23 cellular contexts compared by ENCODE assay signal in genomic region chr7:15862016-15862780, GRCh38.
"Had no signal": no experiment of that assay in that cellular context is flagged by ENCODE, and none has a peak within 500 bp of the region (broad histone marks: within the 10 kb centered on the region; RNA-seq: fewer than 3 reads in every experiment).

No MANE protein-coding gene starts in this region.

- H3K27ac Mint-ChIP-seq: activated B cell treated with CpG ODN at 0.5 μM for 24 hours; activated CD8-positive, alpha-beta T cell treated with anti-CD3 and anti-CD28 coated beads for 36 hours; activated naive CD8-positive, alpha-beta T cell treated with anti-CD3 and anti-CD28 coated beads, Interleukin-2, amount 10 ng/mL, durations not matched to agents 7 days and 5 days; activated T-helper 17 cell treated with anti-CD3 and anti-CD28 coated beads, Interleukin-2, amount 50 U/mL, for 72 hours; effector memory CD8-positive, alpha-beta T cell; natural killer cell treated with Interleukin-12 subunit alpha and Interleukin-12 subunit beta and Interleukin-15 and Interleukin-18, amount 100 ng/mL, for 72 hours; stimulated activated memory B cell treated with anti-CD40 and anti-IgM and Interleukin-4, amounts not matched to agents 10 μg/mL and 1 μg/mL and 100 μg/mL, for 72 hours; T-helper 2 cell treated with Interferon-gamma antibody and Interleukin-4, amounts not matched to agents 5 μg/mL and 100 μg/mL, for 36 hours had no signal

- H3K4me1 Mint-ChIP-seq: activated B cell treated with CpG ODN at 0.5 μM for 24 hours; activated naive CD8-positive, alpha-beta T cell treated with anti-CD3 and anti-CD28 coated beads, Interleukin-2, amount 10 ng/mL, durations not matched to agents 7 days and 5 days; activated T-helper 17 cell treated with anti-CD3 and anti-CD28 coated beads, Interleukin-2, amount 50 U/mL, for 72 hours; stimulated activated memory B cell treated with anti-CD40 and anti-IgM and Interleukin-4, amounts not matched to agents 10 μg/mL and 1 μg/mL and 100 μg/mL, for 72 hours had no signal

- H3K27me3 Mint-ChIP-seq: activated B cell treated with CpG ODN at 0.5 μM for 24 hours; activated CD8-positive, alpha-beta T cell treated with anti-CD3 and anti-CD28 coated beads for 36 hours; activated naive CD8-positive, alpha-beta T cell treated with anti-CD3 and anti-CD28 coated beads, Interleukin-2, amount 10 ng/mL, durations not matched to agents 7 days and 5 days; activated T-helper 17 cell treated with anti-CD3 and anti-CD28 coated beads, Interleukin-2, amount 50 U/mL, for 72 hours; effector memory CD8-positive, alpha-beta T cell; natural killer cell treated with Interleukin-12 subunit alpha and Interleukin-12 subunit beta and Interleukin-15 and Interleukin-18, amount 100 ng/mL, for 72 hours; stimulated activated memory B cell treated with anti-CD40 and anti-IgM and Interleukin-4, amounts not matched to agents 10 μg/mL and 1 μg/mL and 100 μg/mL, for 72 hours had no signal

- H3K36me3 Mint-ChIP-seq: activated naive CD8-positive, alpha-beta T cell treated with anti-CD3 and anti-CD28 coated beads, Interleukin-2, amount 10 ng/mL, durations not matched to agents 7 days and 5 days; natural killer cell treated with Interleukin-12 subunit alpha and Interleukin-12 subunit beta and Interleukin-15 and Interleukin-18, amount 100 ng/mL, for 72 hours; stimulated activated memory B cell treated with anti-CD40 and anti-IgM and Interleukin-4, amounts not matched to agents 10 μg/mL and 1 μg/mL and 100 μg/mL, for 72 hours had no signal

- H3K36me3 ChIP-seq: heart right ventricle, neutrophil, right atrium auricular region, thyroid gland, vagina had no signal

- H3K27ac ChIP-seq: neutrophil, right atrium auricular region, thyroid gland, vagina had no signal

- ATAC-seq: activated CD8-positive, alpha-beta T cell treated with anti-CD3 and anti-CD28 coated beads for 36 hours; activated T-helper 17 cell treated with anti-CD3 and anti-CD28 coated beads, Interleukin-2, amount 50 U/mL, for 72 hours; effector memory CD8-positive, alpha-beta T cell; natural killer cell treated with Interleukin-12 subunit alpha and Interleukin-12 subunit beta and Interleukin-15 and Interleukin-18, amount 100 ng/mL, for 72 hours; stimulated activated memory B cell treated with anti-CD40 and anti-IgM and Interleukin-4, amounts not matched to agents 10 μg/mL and 1 μg/mL and 100 μg/mL, for 72 hours had no signal

- H3K4me1 ChIP-seq: right atrium auricular region, thyroid gland had no signal

- H3K4me3 Mint-ChIP-seq: activated B cell treated with CpG ODN at 0.5 μM for 24 hours; activated CD8-positive, alpha-beta T cell treated with anti-CD3 and anti-CD28 coated beads for 36 hours; activated naive CD8-positive, alpha-beta T cell treated with anti-CD3 and anti-CD28 coated beads, Interleukin-2, amount 10 ng/mL, durations not matched to agents 7 days and 5 days; activated T-helper 17 cell treated with anti-CD3 and anti-CD28 coated beads, Interleukin-2, amount 50 U/mL, for 72 hours; effector memory CD8-positive, alpha-beta T cell; natural killer cell treated with Interleukin-12 subunit alpha and Interleukin-12 subunit beta and Interleukin-15 and Interleukin-18, amount 100 ng/mL, for 72 hours; stimulated activated memory B cell treated with anti-CD40 and anti-IgM and Interleukin-4, amounts not matched to agents 10 μg/mL and 1 μg/mL and 100 μg/mL, for 72 hours; T-helper 2 cell treated with Interferon-gamma antibody and Interleukin-4, amounts not matched to agents 5 μg/mL and 100 μg/mL, for 36 hours had no signal

- H3K4me2 ChIP-seq: SK-N-SH had no signal

- H3K27me3 ChIP-seq: heart right ventricle, neutrophil, right atrium auricular region, thyroid gland, vagina had no signal

- FAIRE-seq: bronchial epithelial cell had no signal

- H3K9me3 ChIP-seq: neutrophil, right atrium auricular region, SK-N-SH, thyroid gland, vagina had no signal

- DNase-seq: activated B cell treated with CpG ODN at 0.5 μM for 24 hours; activated CD4-positive, alpha-beta T cell treated with anti-CD3 and anti-CD28 coated beads for 4 hours; activated CD8-positive, alpha-beta T cell treated with anti-CD3 and anti-CD28 coated beads for 36 hours; activated naive CD4-positive, alpha-beta T cell; activated naive CD8-positive, alpha-beta T cell treated with anti-CD3 and anti-CD28 coated beads, Interleukin-2, amount 10 ng/mL, durations not matched to agents 7 days and 5 days; activated T-cell treated with anti-CD3 and anti-CD28 coated beads, Interleukin-2, amount 50 U/mL, for 1 hour; amygdala; effector memory CD8-positive, alpha-beta T cell; foreskin melanocyte; heart right ventricle; posterior cingulate gyrus; SHP77 treated with DMSO at 0.1 percent for 48 hours; SK-N-SH; stimulated activated CD4-positive, alpha-beta T cell treated with anti-CD3 and anti-CD28 coated beads, Interleukin-4, amount 100 ng/mL, for 4 hours; thyroid gland had no signal

- H3K9ac ChIP-seq: SK-N-SH had no signal

- H3K4me3 ChIP-seq: heart right ventricle, right atrium auricular region, thyroid gland, vagina had no signal
